In the genomic region with DNA sequence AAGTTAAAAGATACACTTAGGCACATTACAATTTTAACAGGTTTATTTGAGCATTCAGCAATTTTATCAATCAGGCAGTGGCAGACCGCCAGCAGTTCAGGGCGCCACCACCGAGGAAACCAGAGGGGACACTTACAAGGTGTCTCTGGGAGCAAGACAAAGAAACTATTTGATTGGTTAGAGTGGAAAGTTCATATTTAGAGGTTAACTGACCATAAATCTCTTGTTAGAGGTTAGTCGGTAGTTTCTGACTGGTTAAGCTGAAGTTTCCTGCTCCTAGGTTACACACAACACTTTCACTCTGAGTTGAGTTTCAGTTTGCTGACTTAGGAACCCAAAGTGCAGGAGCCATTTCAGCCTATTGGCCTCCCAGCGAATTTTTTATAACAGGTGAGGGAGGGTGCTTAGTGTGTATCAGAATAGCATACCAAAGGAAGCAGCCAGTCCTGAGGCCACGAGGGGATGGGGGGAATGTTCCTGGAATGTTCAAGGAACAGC, we compare ENCODE assay signal across 1 cellular context.
TF ChIP-seq lines count a peak whose summit lies in the region.

No MANE protein-coding gene starts in this region.

TF ChIP-seq in H1, 55 proteins besides CTCF, POLR2A, EP300 and RAD21:
- TF ChIP-seq EZH2 (IDR thresholded peaks at IDR 0.05; ENCODE audit: low read depth, low read length, severe bottlenecking) (no peak), CEBPB (IDR thresholded peaks at IDR 0.05; ENCODE audit: low read depth, low read length) (no peak), MAFK (IDR thresholded peaks at IDR 0.05; ENCODE audit: low read depth, low read length) (no peak), JUND (IDR thresholded peaks at IDR 0.05; ENCODE audit: low read length) (no peak), BCL11A (IDR thresholded peaks at IDR 0.05; ENCODE audit: low read depth in 2 of 2, low read length in 2 of 2) (no peak), SP4 (IDR thresholded peaks at IDR 0.05; ENCODE audit: low read length) (no peak), NRF1 (IDR thresholded peaks at IDR 0.05; ENCODE audit: low read depth, low read length) (no peak), ASH2L (IDR thresholded peaks at IDR 0.05; ENCODE audit: low read length) (no peak), TAF1 (IDR thresholded peaks at IDR 0.05; ENCODE audit: low read depth, low read length) (no peak)
